Comparison of ENCODE assay signal across 8 cellular contexts in the genomic region with DNA sequence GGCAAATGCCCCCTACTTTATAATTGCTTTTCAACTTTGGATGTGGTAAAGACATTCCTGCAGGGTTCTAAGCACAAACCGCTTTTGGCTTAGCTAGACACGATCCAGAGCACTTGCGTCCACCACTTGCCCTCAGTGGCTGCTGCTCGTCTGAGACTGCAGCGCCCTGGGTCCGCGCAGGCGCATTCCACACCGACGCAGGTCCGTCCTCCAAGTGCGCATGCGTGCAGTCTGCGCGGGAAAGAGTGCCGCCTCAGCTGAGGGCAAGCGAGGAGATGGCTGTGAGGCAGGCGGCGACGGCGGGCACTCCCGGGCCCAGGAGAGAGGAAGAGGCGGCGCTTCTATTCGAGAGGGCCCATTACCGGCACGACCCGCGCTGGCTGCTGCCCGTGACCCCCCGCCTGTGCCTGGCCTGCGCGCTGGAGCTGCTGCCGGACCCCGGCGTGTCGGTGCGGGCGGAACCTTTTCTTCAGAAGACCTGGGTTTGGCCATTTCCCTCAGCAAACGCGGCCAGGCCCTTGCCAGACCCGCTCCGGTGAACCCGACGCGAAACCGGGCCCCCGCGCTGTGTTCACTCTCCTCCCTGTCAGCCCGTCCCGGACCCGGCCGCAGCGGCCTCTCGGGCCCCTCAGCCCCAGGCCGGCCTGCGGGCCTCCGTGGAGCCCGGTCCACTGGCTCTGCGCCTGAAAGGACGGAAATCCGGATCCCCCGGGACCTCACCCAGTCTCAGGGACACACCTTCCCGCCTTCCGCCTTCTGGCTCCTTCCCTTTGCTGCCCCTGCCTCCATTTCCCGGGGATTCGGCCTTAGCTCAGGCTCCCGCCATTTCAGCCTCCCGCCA. TPM values are rescaled to one million over a fixed set of nuclear protein-coding genes. Genes with fewer than 3 reads are reported as not detected.
DNase-seq lines count a peak whose midpoint lies in the region; ATAC-seq and TF ChIP-seq lines count a peak whose summit lies in the region.

A gene with protein sequence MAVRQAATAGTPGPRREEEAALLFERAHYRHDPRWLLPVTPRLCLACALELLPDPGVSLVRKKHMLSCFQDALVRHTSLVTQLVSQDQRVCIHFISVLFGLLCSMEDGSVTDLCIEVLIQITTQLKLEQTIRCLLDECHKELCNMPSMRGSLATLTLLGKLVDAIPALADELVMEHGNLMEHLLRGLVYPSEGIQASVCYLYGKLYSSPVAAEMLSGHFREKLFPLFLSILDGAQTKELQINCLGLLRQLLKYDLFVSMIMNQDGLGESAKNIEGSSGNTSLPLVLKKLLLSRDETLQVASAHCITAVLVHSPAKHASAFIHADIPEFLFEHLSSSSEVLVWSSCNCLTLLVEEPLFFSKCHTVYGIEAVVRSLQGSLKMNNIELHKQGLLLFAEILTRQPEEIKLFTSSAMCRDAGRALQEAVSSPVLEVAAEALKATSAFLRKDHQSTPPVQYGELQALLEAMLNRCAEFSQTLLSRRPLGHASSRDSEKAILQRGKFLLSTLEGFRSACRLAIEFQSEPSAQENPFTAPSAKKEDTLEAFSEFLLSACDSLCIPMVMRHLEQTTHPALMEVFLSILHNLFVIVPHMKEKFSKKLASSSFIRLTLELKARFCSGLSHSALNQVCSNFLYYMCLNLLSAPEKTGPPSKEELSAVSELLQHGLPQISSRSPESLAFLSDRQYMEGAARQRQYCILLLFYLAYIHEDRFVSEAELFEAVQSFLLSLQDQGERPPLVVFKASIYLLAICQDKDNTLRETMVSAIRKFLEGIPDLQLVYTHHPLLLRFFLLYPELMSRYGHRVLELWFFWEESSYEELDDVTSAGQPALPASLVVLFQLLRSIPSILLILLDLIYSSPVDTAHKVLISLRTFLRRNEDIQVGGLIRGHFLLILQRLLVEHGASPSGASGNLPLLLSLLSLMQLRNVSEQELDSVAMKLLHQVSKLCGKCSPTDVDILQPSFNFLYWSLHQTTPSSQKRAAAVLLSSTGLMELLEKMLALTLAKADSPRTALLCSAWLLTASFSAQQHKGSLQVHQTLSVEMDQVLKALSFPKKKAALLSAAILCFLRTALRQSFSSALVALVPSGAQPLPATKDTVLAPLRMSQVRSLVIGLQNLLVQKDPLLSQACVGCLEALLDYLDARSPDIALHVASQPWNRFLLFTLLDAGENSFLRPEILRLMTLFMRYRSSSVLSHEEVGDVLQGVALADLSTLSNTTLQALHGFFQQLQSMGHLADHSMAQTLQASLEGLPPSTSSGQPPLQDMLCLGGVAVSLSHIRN (plus strand): TSS at position 240 of the 841 bp plus-strand sequence. CDS start 36 bp downstream, at position 276.

- intact Hi-C loops in activated naive CD4-positive, alpha-beta T cell treated with anti-CD3 and anti-CD28 coated beads for 36 hours (cut with micrococcal nuclease): loop anchor here (5.0 kb wide), 4 partner anchors 83 to 743 kb away; partner anchors contain the start of gene CCDC134
- intact Hi-C loops in cardiac septum (cut with DNase I): no loop called here
- intact Hi-C loops in sciatic nerve (cut with DNase I): loop anchor here (5.0 kb wide), 1 partner anchor 243 kb away; no protein-coding TSS in a partner anchor

- TF ChIP-seq POLR2A in Peyer's patch (IDR thresholded peaks at IDR 0.05): no peak

- ATAC-seq in sciatic nerve: peak; percentile 85
- no peak for ATAC-seq in HG02973 (IDR thresholded peaks at IDR 0.05; ENCODE audit: unreplicated experiment)
- no peak for ATAC-seq in HG03460 (IDR thresholded peaks at IDR 0.05; ENCODE audit: unreplicated experiment)

- peak within 1 kb of the TSS; percentile 62 for H3K4me3 Mint-ChIP-seq in activated naive CD4-positive, alpha-beta T cell treated with anti-CD3 and anti-CD28 coated beads for 36 hours

- peaks cover 0 to 20% (median 4%) of the 10 kb centered on the region in 4 donors for H3K4me1 ChIP-seq in Peyer's patch

- no peak within 1 kb of the TSS for H3K27ac ChIP-seq in Peyer's patch

- DNase-seq in AG09319 (ENCODE audit: extremely low read depth, low read depth) (peak; percentile 30), Peyer's patch (peak; percentile 79 to 93 (median 83)), cardiac septum (ENCODE audit: low spot score) (peak; percentile 90), sciatic nerve (ENCODE audit: low spot score) (peak; percentile 91), UCSD-AML1 (lab: John Stamatoyannopoulos, UW; ENCODE audit: unreplicated experiment) (no peak)
- peak; percentile 93 for DNase-seq in activated naive CD4-positive, alpha-beta T cell treated with anti-CD3 and anti-CD28 coated beads for 36 hours

- H3K36me3 Mint-ChIP-seq in activated naive CD4-positive, alpha-beta T cell treated with anti-CD3 and anti-CD28 coated beads for 36 hours (ENCODE audit: low read depth): peaks cover 2% of the 10 kb centered on the region

- H3K27me3 Mint-ChIP-seq in activated naive CD4-positive, alpha-beta T cell treated with anti-CD3 and anti-CD28 coated beads for 36 hours (ENCODE audit: low read depth): no peaks in the 10 kb centered on the region

- H3K4me1 Mint-ChIP-seq in activated naive CD4-positive, alpha-beta T cell treated with anti-CD3 and anti-CD28 coated beads for 36 hours (ENCODE audit: low read depth): peaks cover 9% of the 10 kb centered on the region

- peak within 1 kb of the TSS in 1 of 4 donors; percentile 22 for H3K4me3 ChIP-seq in Peyer's patch

- H3K36me3 ChIP-seq in Peyer's patch: no peaks in the 10 kb centered on the region

- no peak for TF ChIP-seq CTCF in AG09319 (IDR thresholded peaks at IDR 0.05; ENCODE audit: low read depth, low read length)
- no peak for TF ChIP-seq CTCF in Peyer's patch (IDR thresholded peaks at IDR 0.05)

- no peaks in the 10 kb centered on the region for H3K27me3 ChIP-seq in Peyer's patch

- no peaks in the 10 kb centered on the region for H3K9me3 Mint-ChIP-seq in activated naive CD4-positive, alpha-beta T cell treated with anti-CD3 and anti-CD28 coated beads for 36 hours

- CTCF ChIA-PET in activated naive CD4-positive, alpha-beta T cell treated with anti-CD3 and anti-CD28 coated beads for 36 hours (lab: Charles Lee): interaction anchor here (0.6 to 3.5 kb wide), 13 partner anchors 8 to 393 kb away, joined by 3 to 37 read pairs (median 6); partner anchors contain the start of genes CCDC134 and SNU13

- H3K9me3 ChIP-seq in Peyer's patch: no peaks in the 10 kb centered on the region

- H3K27ac Mint-ChIP-seq in activated naive CD4-positive, alpha-beta T cell treated with anti-CD3 and anti-CD28 coated beads for 36 hours: peak within 1 kb of the TSS; percentile 76

RNA-seq across cellular contexts. Expression of the gene that starts here (rescaled TPM):
- 10 to 100 TPM in 2 of 4 donors, 1 to 10 TPM in 2; 1.1 to 20.6 (median 11.7) TPM for total RNA-seq in Peyer's patch
- 10 to 100 TPM; 28.4 to 28.8 TPM for total RNA-seq in activated naive CD4-positive, alpha-beta T cell treated with anti-CD3 and anti-CD28 coated beads for 36 hours
- 0.40 TPM for total RNA-seq in cardiac septum
- total RNA-seq in sciatic nerve: 2.9 TPM

Comparison
In these comparisons a context has a peak if more than half of its experiments do, and no peak if none do; other contexts are left out.
1. Peak in DNase-seq in cardiac septum; RNA of the gene not detected or under 1 TPM.